Comparison of ENCODE assay signal across 8 cellular contexts in genomic region chr5:142236673-142237290, GRCh38.
DNase-seq lines count a peak whose midpoint lies in the region; FAIRE-seq and TF ChIP-seq lines count a peak whose summit lies in the region.
"Not testable (repeated sequence)": the region's sequence is repeated elsewhere in the genome, so short reads cannot be mapped to it uniquely, and the experiment has no call there.

No MANE protein-coding gene starts in this region.

- not testable (repeated sequence) for H4K20me1 ChIP-seq in BLaER1; H1 (replicated peaks in 1 of 2; ENCODE audit: control insufficient read depth in 1 of 2, insufficient read depth in 2 of 2, low read length in 2 of 2); neural progenitor cell (ENCODE audit: low read depth)

- TF ChIP-seq CTCF in H1 (IDR thresholded peaks at IDR 0.05; ENCODE audit: control extremely low read depth in 1 of 3, insufficient read depth in 1 of 3, low read depth in 1 of 3, low read length in 3 of 3); neural progenitor cell (IDR thresholded peaks at IDR 0.05); progenitor cell of endocrine pancreas (IDR thresholded peaks at IDR 0.05; ENCODE audit: unreplicated experiment): not testable (repeated sequence)

- H4K8ac ChIP-seq in H1 (ENCODE audit: extremely low read depth, insufficient read depth, low read length): not testable (repeated sequence)

- H3K23me2 ChIP-seq in H1 (ENCODE audit: low read depth, low read length): not testable (repeated sequence)

- H4K5ac ChIP-seq in H1 (ENCODE audit: insufficient read length, low read depth, low read length): not testable (repeated sequence)

- 91% methylated on average over 10 of the region's 10 CpGs for WGBS in HUES64
- WGBS in H1 (ENCODE audit: extremely low coverage in 1 of 2, insufficient coverage in 1 of 2, insufficient read length in 1 of 2, insufficient replicate concordance in 2 of 2, low coverage in 1 of 2, low lambda C conversion rate in 2 of 2, missing lambda C conversion rate in 1 of 2), 2 experiments: 66% methylated on average over 10 of the region's 10 CpGs; no CpG with 5 or more reads in 1 of the 2 experiments

- H3K79me2 ChIP-seq in H1 (ENCODE audit: control insufficient read depth in 1 of 2, insufficient read depth in 2 of 2, low read length in 2 of 2); neural progenitor cell (ENCODE audit: low read depth): not testable (repeated sequence)

- H2AK5ac ChIP-seq in H1 (ENCODE audit: low read depth, low read length): peak overlapping the region; percentile 17; the same call in 1 of the 2 replicates

- H3K36me3 ChIP-seq in BLaER1; ES-I3 (ENCODE audit: insufficient read depth, low read length); HUES64 (ENCODE audit: insufficient read depth, low read length); H1 (ENCODE audit: control insufficient read depth in 2 of 4, insufficient read depth in 4 of 4, low read length in 3 of 4); iPS-18a (ENCODE audit: control insufficient read depth, low read depth, low read length); neural progenitor cell: not testable (repeated sequence)

- H3K36me3 Mint-ChIP-seq in neural progenitor cell; progenitor cell of endocrine pancreas (ENCODE audit: insufficient read depth): not testable (repeated sequence)

- POLR2A ChIA-PET in H1 (lab: Charles Lee; ENCODE audit: partially characterized antibody): interaction anchor here (1.0 to 2.9 kb wide), 6 partner anchors 10 to 88 kb away, joined by 3 to 14 read pairs (median 6); partner anchors contain the start of gene SPRY4

- peaks cover 26% of the 10 kb centered on the region for H3K4me1 ChIP-seq in BLaER1
- peaks cover 23% of the 10 kb centered on the region for H3K4me1 ChIP-seq in ES-I3 (ENCODE audit: insufficient read depth, low read length)
- peaks cover 18% of the 10 kb centered on the region for H3K4me1 ChIP-seq in HUES64 (ENCODE audit: insufficient read depth, low read length)
- peaks cover 8 to 19% (median 15%) of the 10 kb centered on the region in 4 experiments for H3K4me1 ChIP-seq in H1 (replicated peaks in 1 of 4; ENCODE audit: control insufficient read depth in 3 of 4, insufficient read depth in 4 of 4, low read length in 3 of 4)
- H3K4me1 ChIP-seq in iPS-18a (ENCODE audit: control insufficient read depth, low read depth, low read length): peaks cover 33% of the 10 kb centered on the region
- H3K4me1 ChIP-seq in neural progenitor cell: peaks cover 31% of the 10 kb centered on the region

- H3F3A ChIP-seq in neural progenitor cell (ENCODE audit: low read depth): peaks cover 40% of the 10 kb centered on the region

- not testable (repeated sequence) for H3K9ac ChIP-seq in BLaER1; HUES64 (ENCODE audit: low read depth, low read length); H1 (replicated peaks in 1 of 4; ENCODE audit: extremely low read depth in 1 of 4, low read depth in 3 of 4, low read length in 3 of 4); neural progenitor cell
- H3K9ac ChIP-seq in ES-I3 (ENCODE audit: low read depth, low read length): peak overlapping the region; percentile 28; the same call in 1 of the 2 replicates
- peak overlapping the region; percentile 24 for H3K9ac ChIP-seq in iPS-18a (ENCODE audit: low read length)

- not testable (repeated sequence) for H2BK15ac ChIP-seq in H1 (ENCODE audit: low read length)

- TF ChIP-seq POLR2A in H1 (IDR thresholded peaks at IDR 0.05; ENCODE audit: control extremely low read depth in 1 of 2, low read depth in 2 of 2, low read length in 2 of 2): not testable (repeated sequence)

- H2BK120ac ChIP-seq in H1 (replicated peaks; ENCODE audit: low read depth, low read length): peak overlapping the region; percentile 93

- peak overlapping the region; percentile 65 for H3K18ac ChIP-seq in H1 (ENCODE audit: extremely low read depth, low read length)

- not testable (repeated sequence) for H2AFZ ChIP-seq in H1 (ENCODE audit: low read length)
- peak overlapping the region; percentile 65 for H2AFZ ChIP-seq in neural progenitor cell (replicated peaks)

- TF ChIP-seq EP300 in H1 (IDR thresholded peaks at IDR 0.05; ENCODE audit: borderline replicate concordance in 1 of 2, low read depth in 2 of 2, low read length in 2 of 2): not testable (repeated sequence)

- peaks cover 12% of the 10 kb centered on the region for H3K27me3 Mint-ChIP-seq in neural progenitor cell (ENCODE audit: insufficient read depth, low read depth)
- H3K27me3 Mint-ChIP-seq in progenitor cell of endocrine pancreas: not testable (repeated sequence)

- peaks cover 36% of the 10 kb centered on the region for H3K4me1 Mint-ChIP-seq in neural progenitor cell
- H3K4me1 Mint-ChIP-seq in progenitor cell of endocrine pancreas (ENCODE audit: low read depth): peaks cover 17% of the 10 kb centered on the region

- not testable (repeated sequence) for H3K27ac ChIP-seq in BLaER1; H1 (ENCODE audit: low read depth, low read length)
- H3K27ac ChIP-seq in HUES64 (ENCODE audit: low read depth, low read length) (peak overlapping the region; percentile 87), iPS-18a (ENCODE audit: low read length) (peak overlapping the region; percentile 31), neural progenitor cell (peak overlapping the region; percentile 81)

- H3K79me1 ChIP-seq in H1 (ENCODE audit: low read depth, low read length): not testable (repeated sequence)

- not testable (repeated sequence) for H3K14ac ChIP-seq in H1 (ENCODE audit: insufficient read length)

- not testable (repeated sequence) for H3K56ac ChIP-seq in H1 (replicated peaks; ENCODE audit: insufficient read length, low read depth, low read length)

- peak overlapping the region; percentile 99; the same call in 1 of the 2 replicates for H2BK5ac ChIP-seq in H1 (ENCODE audit: low read depth, low read length)

- H3K27ac Mint-ChIP-seq in neural progenitor cell: peak overlapping the region; percentile 99
- H3K27ac Mint-ChIP-seq in progenitor cell of endocrine pancreas: peak overlapping the region; percentile 90

- not testable (repeated sequence) for H3K9me3 ChIP-seq in BLaER1; ES-I3 (ENCODE audit: control insufficient read depth, insufficient read depth, low read length); HUES64 (ENCODE audit: insufficient read depth, low read depth, low read length); H1 (ENCODE audit: insufficient read depth in 2 of 2, low read depth in 1 of 2, low read length in 1 of 2); iPS-18a (ENCODE audit: control insufficient read depth, low read depth, low read length); neural progenitor cell (ENCODE audit: low read depth)

- H3K9me3 Mint-ChIP-seq in neural progenitor cell: peaks cover 17% of the 10 kb centered on the region
- H3K9me3 Mint-ChIP-seq in progenitor cell of endocrine pancreas (ENCODE audit: low read depth): not testable (repeated sequence)

- TF ChIP-seq RAD21 in H1 (IDR thresholded peaks at IDR 0.05 in 1 of 2, conservative IDR thresholded peaks at IDR 0.05 in 1 of 2; ENCODE audit: low read depth in 2 of 2, low read length in 2 of 2): not testable (repeated sequence)

- H3K4me3 Mint-ChIP-seq in neural progenitor cell; progenitor cell of endocrine pancreas (ENCODE audit: low read depth): not testable (repeated sequence)

- peak overlapping the region; percentile 29 for H4K91ac ChIP-seq in H1 (replicated peaks; ENCODE audit: insufficient read length, low read length)

- not testable (repeated sequence) for H2BK12ac ChIP-seq in H1 (ENCODE audit: low read depth, low read length)

- CTCF ChIA-PET in H1 (lab: Charles Lee; ENCODE audit: partially characterized antibody): interaction anchor here (1.2 kb wide), 1 partner anchor 372 kb away, joined by 3 read pairs; no protein-coding TSS in a partner anchor

- H3K23ac ChIP-seq in H1 (ENCODE audit: insufficient read length): not testable (repeated sequence)

- H3K4me2 ChIP-seq in BLaER1 (peak overlapping the region; percentile 83; the same call in 1 of the 2 replicates), H1 (ENCODE audit: insufficient read depth in 1 of 2, low read depth in 2 of 2, low read length in 2 of 2) (peak overlapping the region in 1 of 2 experiments; percentile 51; a peak in 1 of 4 replicates), neural progenitor cell (peak overlapping the region; percentile 75)

- not testable (repeated sequence) for H3K27me3 ChIP-seq in BLaER1; HUES64 (ENCODE audit: insufficient read depth, low read length); H1 (replicated peaks in 1 of 4; ENCODE audit: control insufficient read depth in 3 of 4, extremely low read depth in 1 of 4, insufficient read depth in 3 of 4, low read length in 3 of 4); iPS-18a (ENCODE audit: control insufficient read depth, insufficient read depth, low read length); neural progenitor cell

- DNase-seq in activated effector memory CD4-positive, alpha-beta T cell treated with anti-CD3 and anti-CD28 coated beads, Interleukin-2, amount 50 U/mL, for 16 hours: peak; percentile 10
- DNase-seq in H1 (ENCODE audit: low read depth in 1 of 2, low spot score in 2 of 2); progenitor cell of endocrine pancreas (ENCODE audit: low spot score, unreplicated experiment): not testable (repeated sequence)
- DNase-seq in neural progenitor cell (ENCODE audit: low spot score): peak; percentile 42

- peak overlapping the region; percentile 86; the same call in 1 of the 2 replicates for H2BK20ac ChIP-seq in H1 (ENCODE audit: low read length)

- not testable (repeated sequence) for H3K4ac ChIP-seq in H1 (replicated peaks; ENCODE audit: insufficient read length, low read depth, low read length)

- not testable (repeated sequence) for H3K4me3 ChIP-seq in BLaER1; HUES64 (ENCODE audit: low read length); H1 (ENCODE audit: extremely low read depth in 1 of 4, insufficient read depth in 2 of 4, low read depth in 3 of 4, low read length in 4 of 4); iPS-18a (ENCODE audit: low read length); neural progenitor cell

- FAIRE-seq in H1 (lab: Jason Lieb, UNC): not testable (repeated sequence)
